Comparison of ENCODE assay signal across 21 cellular contexts in genomic region chr10:63583397-63583796, GRCh38.
"Had no signal": no experiment of that assay in that cellular context is flagged by ENCODE, and none has a peak within 500 bp of the region (broad histone marks: within the 10 kb centered on the region; RNA-seq: fewer than 3 reads in every experiment).

No MANE protein-coding gene starts in this region.

- H3K27ac Mint-ChIP-seq: activated CD4-positive, alpha-beta T cell treated with anti-CD3 and anti-CD28 coated beads, Interleukin-2, amount 10 ng/mL, durations not matched to agents 24 days and 14 days; activated CD8-positive, alpha-beta memory T cell treated with anti-CD3 and anti-CD28 coated beads, Interleukin-2, amount 10 ng/mL, durations not matched to agents 7 days and 5 days; activated CD8-positive, alpha-beta T cell treated with anti-CD3 and anti-CD28 coated beads for 36 hours; activated naive CD4-positive, alpha-beta T cell treated with anti-CD3 and anti-CD28 coated beads, Interleukin-2, amount 10 ng/mL, durations not matched to agents 7 days and 5 days; effector memory CD8-positive, alpha-beta T cell; naive thymus-derived CD8-positive, alpha-beta T cell had no signal

- H3K36me3 Mint-ChIP-seq: activated naive CD4-positive, alpha-beta T cell treated with anti-CD3 and anti-CD28 coated beads, Interleukin-2, amount 10 ng/mL, durations not matched to agents 7 days and 5 days had no signal

- H3K4me1 Mint-ChIP-seq: activated CD4-positive, alpha-beta T cell treated with anti-CD3 and anti-CD28 coated beads, Interleukin-2, amount 10 ng/mL, durations not matched to agents 24 days and 14 days; activated CD8-positive, alpha-beta memory T cell treated with anti-CD3 and anti-CD28 coated beads, Interleukin-2, amount 10 ng/mL, durations not matched to agents 7 days and 5 days; activated naive CD4-positive, alpha-beta T cell treated with anti-CD3 and anti-CD28 coated beads, Interleukin-2, amount 10 ng/mL, durations not matched to agents 7 days and 5 days had no signal

- H3K27ac ChIP-seq: body of pancreas, left ventricle myocardium inferior, spleen, upper lobe of left lung had no signal

- H3K27me3 Mint-ChIP-seq: activated CD4-positive, alpha-beta T cell treated with anti-CD3 and anti-CD28 coated beads, Interleukin-2, amount 10 ng/mL, durations not matched to agents 24 days and 14 days; activated CD8-positive, alpha-beta memory T cell treated with anti-CD3 and anti-CD28 coated beads, Interleukin-2, amount 10 ng/mL, durations not matched to agents 7 days and 5 days; activated CD8-positive, alpha-beta T cell treated with anti-CD3 and anti-CD28 coated beads for 36 hours; activated naive CD4-positive, alpha-beta T cell treated with anti-CD3 and anti-CD28 coated beads, Interleukin-2, amount 10 ng/mL, durations not matched to agents 7 days and 5 days; effector memory CD8-positive, alpha-beta T cell; naive thymus-derived CD8-positive, alpha-beta T cell had no signal

- H3K4me3 Mint-ChIP-seq: activated CD4-positive, alpha-beta T cell treated with anti-CD3 and anti-CD28 coated beads, Interleukin-2, amount 10 ng/mL, durations not matched to agents 24 days and 14 days; activated CD8-positive, alpha-beta memory T cell treated with anti-CD3 and anti-CD28 coated beads, Interleukin-2, amount 10 ng/mL, durations not matched to agents 7 days and 5 days; activated CD8-positive, alpha-beta T cell treated with anti-CD3 and anti-CD28 coated beads for 36 hours; activated naive CD4-positive, alpha-beta T cell treated with anti-CD3 and anti-CD28 coated beads, Interleukin-2, amount 10 ng/mL, durations not matched to agents 7 days and 5 days; effector memory CD8-positive, alpha-beta T cell; naive thymus-derived CD8-positive, alpha-beta T cell had no signal

- DNase-seq: activated CD4-positive, alpha-beta T cell treated with anti-CD3 and anti-CD28 coated beads, Interleukin-2, amount 10 ng/mL, durations not matched to agents 24 days and 14 days; activated CD8-positive, alpha-beta memory T cell treated with anti-CD3 and anti-CD28 coated beads, Interleukin-2, amount 10 ng/mL, durations not matched to agents 7 days and 5 days; activated CD8-positive, alpha-beta T cell treated with anti-CD3 and anti-CD28 coated beads for 36 hours; activated effector memory CD4-positive, alpha-beta T cell treated with anti-CD3 and anti-CD28 coated beads, Interleukin-2, amount 50 U/mL, for 16 hours; activated naive CD4-positive, alpha-beta T cell treated with anti-CD3 and anti-CD28 coated beads, Interleukin-2, amount 10 ng/mL, durations not matched to agents 7 days and 5 days; activated T-cell treated with anti-CD3 and anti-CD28 coated beads for 4 hours; amygdala; body of pancreas; central memory CD4-positive, alpha-beta T cell; effector memory CD8-positive, alpha-beta T cell; foreskin melanocyte; glutamatergic neuron; hippocampal formation; left ventricle myocardium inferior; naive thymus-derived CD8-positive, alpha-beta T cell; spleen; stimulated activated CD4-positive, alpha-beta T cell treated with anti-CD3 and anti-CD28 coated beads, Interleukin-4, amount 100 ng/mL, for 1 hour; stimulated activated naive CD4-positive, alpha-beta T cell; T-helper 9 cell; testis; upper lobe of left lung had no signal

- H3K9me3 Mint-ChIP-seq: activated CD4-positive, alpha-beta T cell treated with anti-CD3 and anti-CD28 coated beads, Interleukin-2, amount 10 ng/mL, durations not matched to agents 24 days and 14 days; activated CD8-positive, alpha-beta T cell treated with anti-CD3 and anti-CD28 coated beads for 36 hours; activated naive CD4-positive, alpha-beta T cell treated with anti-CD3 and anti-CD28 coated beads, Interleukin-2, amount 10 ng/mL, durations not matched to agents 7 days and 5 days; effector memory CD8-positive, alpha-beta T cell; naive thymus-derived CD8-positive, alpha-beta T cell had no signal
